18 cellular contexts compared by ENCODE assay signal in genomic region chr1:163398980-163399379, GRCh38.
"Had no signal": no experiment of that assay in that cellular context is flagged by ENCODE, and none has a peak within 500 bp of the region (broad histone marks: within the 10 kb centered on the region; RNA-seq: fewer than 3 reads in every experiment).

No MANE protein-coding gene starts in this region.

- H3K4me1 ChIP-seq: heart left ventricle, right atrium auricular region, suprapubic skin had no signal

- H3K36me3 Mint-ChIP-seq: naive thymus-derived CD8-positive, alpha-beta T cell; stimulated activated effector memory CD8-positive, alpha-beta T cell treated with anti-CD3 and anti-CD28 coated beads, Interleukin-12 subunit alpha, Interleukin-12 subunit beta, amount 100 ng/mL, for 72 hours; type B pancreatic cell had no signal

- H3K4me3 Mint-ChIP-seq: dendritic cell treated with granulocyte-macrophage colony-stimulating factor and Interleukin-4, amounts not matched to agents 40 ng/mL and 50 ng/mL, for 4 days; naive thymus-derived CD8-positive, alpha-beta T cell; stimulated activated effector memory CD8-positive, alpha-beta T cell treated with anti-CD3 and anti-CD28 coated beads, Interleukin-12 subunit alpha, Interleukin-12 subunit beta, amount 100 ng/mL, for 72 hours; type B pancreatic cell had no signal

- ATAC-seq: heart left ventricle; left lobe of liver; mucosa of descending colon; naive thymus-derived CD8-positive, alpha-beta T cell; stimulated activated effector memory CD8-positive, alpha-beta T cell treated with anti-CD3 and anti-CD28 coated beads, Interleukin-12 subunit alpha, Interleukin-12 subunit beta, amount 100 ng/mL, for 72 hours; stimulated activated naive CD8-positive, alpha-beta T cell treated with anti-CD3 and anti-CD28 coated beads, Interleukin-15, Interleukin-2, amounts not matched to agents 100 U/mL and 50 U/mL, for 24 hours had no signal

- H3K36me3 ChIP-seq: heart left ventricle, ovary, right atrium auricular region, sigmoid colon, suprapubic skin, thyroid gland had no signal

- H3K27ac Mint-ChIP-seq: dendritic cell treated with granulocyte-macrophage colony-stimulating factor and Interleukin-4, amounts not matched to agents 40 ng/mL and 50 ng/mL, for 4 days; naive thymus-derived CD8-positive, alpha-beta T cell; stimulated activated effector memory CD8-positive, alpha-beta T cell treated with anti-CD3 and anti-CD28 coated beads, Interleukin-12 subunit alpha, Interleukin-12 subunit beta, amount 100 ng/mL, for 72 hours; type B pancreatic cell had no signal

- H3K27ac ChIP-seq: heart left ventricle, ovary, right atrium auricular region, sigmoid colon, skin epidermis, suprapubic skin, thyroid gland had no signal

- H3K4me3 ChIP-seq: heart left ventricle, mucosa of descending colon, ovary, right atrium auricular region, sigmoid colon, skin epidermis, suprapubic skin, thyroid gland had no signal

- H3K27me3 ChIP-seq: ovary, right atrium auricular region, sigmoid colon, thyroid gland had no signal

- H3K4me1 Mint-ChIP-seq: naive thymus-derived CD8-positive, alpha-beta T cell; stimulated activated effector memory CD8-positive, alpha-beta T cell treated with anti-CD3 and anti-CD28 coated beads, Interleukin-12 subunit alpha, Interleukin-12 subunit beta, amount 100 ng/mL, for 72 hours had no signal

- H3K27me3 Mint-ChIP-seq: dendritic cell treated with granulocyte-macrophage colony-stimulating factor and Interleukin-4, amounts not matched to agents 40 ng/mL and 50 ng/mL, for 4 days; type B pancreatic cell had no signal

- DNase-seq: heart left ventricle; hippocampal formation; islet precursor cell; mammary epithelial cell; mucosa of descending colon; naive thymus-derived CD8-positive, alpha-beta T cell; nucleus accumbens; ovary; sigmoid colon; stimulated activated naive CD8-positive, alpha-beta T cell treated with anti-CD3 and anti-CD28 coated beads, Interleukin-15, Interleukin-2, amounts not matched to agents 100 U/mL and 50 U/mL, for 24 hours; thyroid gland had no signal

- H3K9me3 Mint-ChIP-seq: dendritic cell treated with granulocyte-macrophage colony-stimulating factor and Interleukin-4, amounts not matched to agents 40 ng/mL and 50 ng/mL, for 4 days; naive thymus-derived CD8-positive, alpha-beta T cell; stimulated activated effector memory CD8-positive, alpha-beta T cell treated with anti-CD3 and anti-CD28 coated beads, Interleukin-12 subunit alpha, Interleukin-12 subunit beta, amount 100 ng/mL, for 72 hours had no signal
